In genomic region chr2:3492951-3493609, GRCh38 we compare ENCODE assay signal across 1 cellular context.
A peak's percentile ranks its signal among the peaks of the same experiment; 100 is the strongest.
TF ChIP-seq lines count a peak whose summit lies in the region.

No MANE protein-coding gene starts in this region.

TF ChIP-seq in HepG2, 621 proteins besides CTCF, POLR2A, EP300 and RAD21 (continued from another document and continues in another):
- TF ChIP-seq, protein P1, sequence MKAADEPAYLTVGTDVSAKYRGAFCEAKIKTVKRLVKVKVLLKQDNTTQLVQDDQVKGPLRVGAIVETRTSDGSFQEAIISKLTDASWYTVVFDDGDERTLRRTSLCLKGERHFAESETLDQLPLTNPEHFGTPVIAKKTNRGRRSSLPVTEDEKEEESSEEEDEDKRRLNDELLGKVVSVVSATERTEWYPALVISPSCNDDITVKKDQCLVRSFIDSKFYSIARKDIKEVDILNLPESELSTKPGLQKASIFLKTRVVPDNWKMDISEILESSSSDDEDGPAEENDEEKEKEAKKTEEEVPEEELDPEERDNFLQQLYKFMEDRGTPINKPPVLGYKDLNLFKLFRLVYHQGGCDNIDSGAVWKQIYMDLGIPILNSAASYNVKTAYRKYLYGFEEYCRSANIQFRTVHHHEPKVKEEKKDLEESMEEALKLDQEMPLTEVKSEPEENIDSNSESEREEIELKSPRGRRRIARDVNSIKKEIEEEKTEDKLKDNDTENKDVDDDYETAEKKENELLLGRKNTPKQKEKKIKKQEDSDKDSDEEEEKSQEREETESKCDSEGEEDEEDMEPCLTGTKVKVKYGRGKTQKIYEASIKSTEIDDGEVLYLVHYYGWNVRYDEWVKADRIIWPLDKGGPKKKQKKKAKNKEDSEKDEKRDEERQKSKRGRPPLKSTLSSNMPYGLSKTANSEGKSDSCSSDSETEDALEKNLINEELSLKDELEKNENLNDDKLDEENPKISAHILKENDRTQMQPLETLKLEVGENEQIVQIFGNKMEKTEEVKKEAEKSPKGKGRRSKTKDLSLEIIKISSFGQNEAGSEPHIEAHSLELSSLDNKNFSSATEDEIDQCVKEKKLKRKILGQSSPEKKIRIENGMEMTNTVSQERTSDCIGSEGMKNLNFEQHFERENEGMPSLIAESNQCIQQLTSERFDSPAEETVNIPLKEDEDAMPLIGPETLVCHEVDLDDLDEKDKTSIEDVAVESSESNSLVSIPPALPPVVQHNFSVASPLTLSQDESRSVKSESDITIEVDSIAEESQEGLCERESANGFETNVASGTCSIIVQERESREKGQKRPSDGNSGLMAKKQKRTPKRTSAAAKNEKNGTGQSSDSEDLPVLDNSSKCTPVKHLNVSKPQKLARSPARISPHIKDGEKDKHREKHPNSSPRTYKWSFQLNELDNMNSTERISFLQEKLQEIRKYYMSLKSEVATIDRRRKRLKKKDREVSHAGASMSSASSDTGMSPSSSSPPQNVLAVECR (CRISPR knock-in tag; IDR thresholded peaks at IDR 0.05; ENCODE audit: borderline replicate concordance): peak; percentile 59
- TF ChIP-seq RARA (CRISPR knock-in tag; IDR thresholded peaks at IDR 0.05): peak; percentile 73
- no peak for TF ChIP-seq NCOR1 (IDR thresholded peaks at IDR 0.05; ENCODE audit: borderline replicate concordance, low read length)
- TF ChIP-seq TEAD3 (CRISPR knock-in tag; optimal IDR thresholded peaks at IDR 0.05; ENCODE audit: borderline replicate concordance): peak; percentile 71
- no peak for TF ChIP-seq KLF9 (CRISPR knock-in tag; IDR thresholded peaks at IDR 0.05; ENCODE audit: low read depth)
- TF ChIP-seq DPF2 (CRISPR knock-in tag; IDR thresholded peaks at IDR 0.05; ENCODE audit: borderline replicate concordance, low read depth): peak; percentile 55; the same call in 1 of the 2 replicates
- TF ChIP-seq HNF4A (CRISPR knock-in tag; IDR thresholded peaks at IDR 0.05): 0 out of 2 replicates have a peak, but pooled peaks have one; percentile 22
- TF ChIP-seq PHF21A (CRISPR knock-in tag; IDR thresholded peaks at IDR 0.05): peak; percentile 66
- peak; percentile 32; the same call in 1 of the 2 replicates for TF ChIP-seq ZNF430 (CRISPR knock-in tag; IDR thresholded peaks at IDR 0.05)
- TF ChIP-seq ZFY (CRISPR knock-in tag; IDR thresholded peaks at IDR 0.05): peak; percentile 29; the same call in 1 of the 2 replicates
- TF ChIP-seq SIX1 (CRISPR knock-in tag; IDR thresholded peaks at IDR 0.05; ENCODE audit: borderline replicate concordance): peak; percentile 76
- TF ChIP-seq ZNF713 (CRISPR knock-in tag; IDR thresholded peaks at IDR 0.05): 0 out of 2 replicates have a peak, but pooled peaks have one; percentile 48
- TF ChIP-seq, protein P2, sequence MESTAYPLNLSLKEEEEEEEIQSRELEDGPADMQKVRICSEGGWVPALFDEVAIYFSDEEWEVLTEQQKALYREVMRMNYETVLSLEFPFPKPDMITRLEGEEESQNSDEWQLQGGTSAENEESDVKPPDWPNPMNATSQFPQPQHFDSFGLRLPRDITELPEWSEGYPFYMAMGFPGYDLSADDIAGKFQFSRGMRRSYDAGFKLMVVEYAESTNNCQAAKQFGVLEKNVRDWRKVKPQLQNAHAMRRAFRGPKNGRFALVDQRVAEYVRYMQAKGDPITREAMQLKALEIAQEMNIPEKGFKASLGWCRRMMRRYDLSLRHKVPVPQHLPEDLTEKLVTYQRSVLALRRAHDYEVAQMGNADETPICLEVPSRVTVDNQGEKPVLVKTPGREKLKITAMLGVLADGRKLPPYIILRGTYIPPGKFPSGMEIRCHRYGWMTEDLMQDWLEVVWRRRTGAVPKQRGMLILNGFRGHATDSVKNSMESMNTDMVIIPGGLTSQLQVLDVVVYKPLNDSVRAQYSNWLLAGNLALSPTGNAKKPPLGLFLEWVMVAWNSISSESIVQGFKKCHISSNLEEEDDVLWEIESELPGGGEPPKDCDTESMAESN (CRISPR knock-in tag; conservative IDR thresholded peaks at IDR 0.05): peak; percentile 81; the same call in 1 of the 2 replicates
- TF ChIP-seq SIN3A (IDR thresholded peaks at IDR 0.05; ENCODE audit: borderline replicate concordance, low read depth, low read length): peak; percentile 87; the same call in 1 of the 2 replicates
- peak; percentile 66; the same call in 1 of the 2 replicates for TF ChIP-seq ZNF605 (CRISPR knock-in tag; IDR thresholded peaks at IDR 0.05)
- TF ChIP-seq ZEB1 (IDR thresholded peaks at IDR 0.05; ENCODE audit: insufficient replicate concordance, low read depth): no peak
- TF ChIP-seq PAWR (CRISPR knock-in tag; IDR thresholded peaks at IDR 0.05; ENCODE audit: borderline replicate concordance): 0 out of 2 replicates have a peak, but pooled peaks have one; percentile 53
- TF ChIP-seq KAT8 (CRISPR knock-in tag; IDR thresholded peaks at IDR 0.05): peak; percentile 69; the same call in 1 of the 2 replicates
- TF ChIP-seq ADNP (CRISPR knock-in tag; IDR thresholded peaks at IDR 0.05): no peak
- TF ChIP-seq HOXA3 (CRISPR knock-in tag; IDR thresholded peaks at IDR 0.05): peak; percentile 80
- TF ChIP-seq ZNF619 (CRISPR knock-in tag; IDR thresholded peaks at IDR 0.05): peak; percentile 84
- TF ChIP-seq YEATS2 (CRISPR knock-in tag; IDR thresholded peaks at IDR 0.05; ENCODE audit: borderline replicate concordance): no peak; the same call in 1 of the 2 replicates
- peak; percentile 35; the same call in 1 of the 2 replicates for TF ChIP-seq STAG1 (CRISPR knock-in tag; IDR thresholded peaks at IDR 0.05)
- TF ChIP-seq FOXK1 (CRISPR knock-in tag; IDR thresholded peaks at IDR 0.05; ENCODE audit: borderline replicate concordance, low read depth): peak; percentile 31; the same call in 1 of the 2 replicates
- TF ChIP-seq, protein P3, sequence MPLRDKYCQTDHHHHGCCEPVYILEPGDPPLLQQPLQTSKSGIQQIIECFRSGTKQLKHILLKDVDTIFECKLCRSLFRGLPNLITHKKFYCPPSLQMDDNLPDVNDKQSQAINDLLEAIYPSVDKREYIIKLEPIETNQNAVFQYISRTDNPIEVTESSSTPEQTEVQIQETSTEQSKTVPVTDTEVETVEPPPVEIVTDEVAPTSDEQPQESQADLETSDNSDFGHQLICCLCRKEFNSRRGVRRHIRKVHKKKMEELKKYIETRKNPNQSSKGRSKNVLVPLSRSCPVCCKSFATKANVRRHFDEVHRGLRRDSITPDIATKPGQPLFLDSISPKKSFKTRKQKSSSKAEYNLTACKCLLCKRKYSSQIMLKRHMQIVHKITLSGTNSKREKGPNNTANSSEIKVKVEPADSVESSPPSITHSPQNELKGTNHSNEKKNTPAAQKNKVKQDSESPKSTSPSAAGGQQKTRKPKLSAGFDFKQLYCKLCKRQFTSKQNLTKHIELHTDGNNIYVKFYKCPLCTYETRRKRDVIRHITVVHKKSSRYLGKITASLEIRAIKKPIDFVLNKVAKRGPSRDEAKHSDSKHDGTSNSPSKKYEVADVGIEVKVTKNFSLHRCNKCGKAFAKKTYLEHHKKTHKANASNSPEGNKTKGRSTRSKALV (CRISPR knock-in tag; IDR thresholded peaks at IDR 0.05): 0 out of 2 replicates have a peak, but pooled peaks have one; percentile 51
- no peak; the same call in 1 of the 2 replicates for TF ChIP-seq KDM5B (CRISPR knock-in tag; IDR thresholded peaks at IDR 0.05; ENCODE audit: borderline replicate concordance)
- TF ChIP-seq ZNF446 (CRISPR knock-in tag; IDR thresholded peaks at IDR 0.05): 0 out of 2 replicates have a peak, but pooled peaks have one; percentile 15
- peak; percentile 33; the same call in 1 of the 2 replicates for TF ChIP-seq ZNF652 (CRISPR knock-in tag; IDR thresholded peaks at IDR 0.05; ENCODE audit: borderline replicate concordance, low read depth)
- 0 out of 2 replicates have a peak, but pooled peaks have one; percentile 78 for TF ChIP-seq FOXO4 (CRISPR knock-in tag; conservative IDR thresholded peaks at IDR 0.05)
- no peak for TF ChIP-seq MTF1 (CRISPR knock-in tag; IDR thresholded peaks at IDR 0.05)
- TF ChIP-seq ZNF263 (CRISPR knock-in tag; IDR thresholded peaks at IDR 0.05): 0 out of 2 replicates have a peak, but pooled peaks have one; percentile 10
- TF ChIP-seq ZMYM3 (CRISPR knock-in tag; IDR thresholded peaks at IDR 0.05): peak; percentile 41; the same call in 1 of the 2 replicates
- peak; percentile 72 for TF ChIP-seq UBTF (CRISPR knock-in tag; IDR thresholded peaks at IDR 0.05)
- TF ChIP-seq RFX1 (IDR thresholded peaks at IDR 0.05): no peak
- TF ChIP-seq NAIF1 (CRISPR knock-in tag; IDR thresholded peaks at IDR 0.05; ENCODE audit: borderline replicate concordance): no peak
- TF ChIP-seq ZBTB33 (CRISPR knock-in tag; IDR thresholded peaks at IDR 0.05): peak; percentile 14; the same call in 1 of the 2 replicates
- TF ChIP-seq MYC (CRISPR knock-in tag; IDR thresholded peaks at IDR 0.05; ENCODE audit: borderline replicate concordance): peak; percentile 41; the same call in 1 of the 2 replicates
- no peak for TF ChIP-seq USF2 (IDR thresholded peaks at IDR 0.05; ENCODE audit: low read depth, low read length)
- TF ChIP-seq USF2 (CRISPR knock-in tag; IDR thresholded peaks at IDR 0.05; ENCODE audit: borderline replicate concordance): no peak
- TF ChIP-seq THAP11 (CRISPR knock-in tag; IDR thresholded peaks at IDR 0.05): peak; percentile 70; the same call in 1 of the 2 replicates
- TF ChIP-seq, protein P4, sequence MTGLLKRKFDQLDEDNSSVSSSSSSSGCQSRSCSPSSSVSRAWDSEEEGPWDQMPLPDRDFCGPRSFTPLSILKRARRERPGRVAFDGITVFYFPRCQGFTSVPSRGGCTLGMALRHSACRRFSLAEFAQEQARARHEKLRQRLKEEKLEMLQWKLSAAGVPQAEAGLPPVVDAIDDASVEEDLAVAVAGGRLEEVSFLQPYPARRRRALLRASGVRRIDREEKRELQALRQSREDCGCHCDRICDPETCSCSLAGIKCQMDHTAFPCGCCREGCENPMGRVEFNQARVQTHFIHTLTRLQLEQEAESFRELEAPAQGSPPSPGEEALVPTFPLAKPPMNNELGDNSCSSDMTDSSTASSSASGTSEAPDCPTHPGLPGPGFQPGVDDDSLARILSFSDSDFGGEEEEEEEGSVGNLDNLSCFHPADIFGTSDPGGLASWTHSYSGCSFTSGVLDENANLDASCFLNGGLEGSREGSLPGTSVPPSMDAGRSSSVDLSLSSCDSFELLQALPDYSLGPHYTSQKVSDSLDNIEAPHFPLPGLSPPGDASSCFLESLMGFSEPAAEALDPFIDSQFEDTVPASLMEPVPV (CRISPR knock-in tag; IDR thresholded peaks at IDR 0.05): peak; percentile 61; the same call in 1 of the 2 replicates
- 0 out of 2 replicates have a peak, but pooled peaks have one; percentile 48 for TF ChIP-seq POGZ (CRISPR knock-in tag; IDR thresholded peaks at IDR 0.05)
- 0 out of 2 replicates have a peak, but pooled peaks have one; percentile 34 for TF ChIP-seq ZNF253 (CRISPR knock-in tag; IDR thresholded peaks at IDR 0.05; ENCODE audit: borderline replicate concordance)
- no peak for TF ChIP-seq NCOA2 (CRISPR knock-in tag; IDR thresholded peaks at IDR 0.05)
- TF ChIP-seq ZNF607 (CRISPR knock-in tag; IDR thresholded peaks at IDR 0.05; ENCODE audit: borderline replicate concordance): 0 out of 2 replicates have a peak, but pooled peaks have one; percentile 63
